21 cellular contexts compared by ENCODE assay signal in the genomic region with DNA sequence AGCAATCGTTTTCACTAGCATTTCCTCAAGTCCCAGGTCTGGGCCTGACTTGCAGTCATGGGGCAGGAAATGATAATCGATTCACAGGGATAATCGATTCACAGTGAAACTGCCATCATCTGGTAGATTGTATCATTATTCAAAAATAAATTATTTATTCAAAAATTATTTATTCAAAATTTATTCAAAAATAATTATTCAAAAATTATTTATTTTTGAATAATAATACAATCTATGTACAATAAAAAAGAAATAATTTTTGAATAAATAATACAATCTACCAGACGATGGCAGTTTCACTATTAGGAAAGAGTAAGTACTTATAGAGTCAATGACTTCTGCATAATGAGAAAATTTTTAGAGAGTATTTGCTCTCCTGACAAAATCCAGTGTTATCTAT. TPM values are rescaled to one million over a fixed set of nuclear protein-coding genes. Genes with fewer than 3 reads are reported as not detected.
DNase-seq lines count a peak whose midpoint lies in the region; ATAC-seq, FAIRE-seq and TF ChIP-seq lines count a peak whose summit lies in the region.
"Had no signal": no experiment of that assay in that cellular context is flagged by ENCODE, and none has a peak within 500 bp of the region (broad histone marks: within the 10 kb centered on the region; RNA-seq: fewer than 3 reads in every experiment).

No MANE protein-coding gene starts in this region.

- no peak for DNase-seq in RCC 7860 (ENCODE audit: low spot score)
- no peak for DNase-seq in kidney
- DNase-seq: 8988T; C1 segment of cervical spinal cord; Calu3; CD4-positive, alpha-beta memory T cell; COR-L47; DMS53; DMS79 treated with DMSO at 0.1 percent for 48 hours; GF-D8; GOT3; H7; HCEC 1CT had no signal

- intact Hi-C loops in kidney (cut with DNase I): no loop called here

- no peaks in the 10 kb centered on the region for H3K36me3 ChIP-seq in kidney (ENCODE audit: control insufficient read depth in 1 of 2, insufficient read depth in 2 of 2, low read length in 2 of 2)

- no peak overlapping the region for H3K9ac ChIP-seq in kidney (ENCODE audit: low read length in 2 of 2)

- no peak overlapping the region for H3K27ac ChIP-seq in kidney (ENCODE audit: low read depth in 2 of 2, low read length in 2 of 2)

- no peaks in the 10 kb centered on the region for H3K9me3 ChIP-seq in kidney (ENCODE audit: control insufficient read depth in 1 of 2, low read length in 2 of 2)

- no peak for ATAC-seq in GM18868 (IDR thresholded peaks at IDR 0.05; ENCODE audit: unreplicated experiment)
- ATAC-seq in GM19023 (IDR thresholded peaks at IDR 0.05; ENCODE audit: unreplicated experiment): no peak
- no peak for ATAC-seq in HG02840 (IDR thresholded peaks at IDR 0.05; ENCODE audit: low FRiP score, unreplicated experiment)
- no peak for ATAC-seq in HG03460 (IDR thresholded peaks at IDR 0.05; ENCODE audit: unreplicated experiment)

- H3K4me3 ChIP-seq in kidney (ENCODE audit: low read length in 2 of 2): no peak overlapping the region

- TF ChIP-seq CTCF in kidney (IDR thresholded peaks at IDR 0.05; ENCODE audit: borderline replicate concordance, extremely low read depth, insufficient read depth): no peak

- H3K4me1 ChIP-seq in kidney (ENCODE audit: control insufficient read depth in 1 of 2, insufficient read depth in 1 of 2, low read depth in 1 of 2, low read length in 2 of 2): no peaks in the 10 kb centered on the region

- FAIRE-seq in RCC 7860 (lab: Jason Lieb, UNC): peak; percentile 31
- FAIRE-seq in endometrium (lab: Jason Lieb, UNC): peak; percentile 87
- FAIRE-seq in kidney (lab: Jason Lieb, UNC): peak; percentile 90
- FAIRE-seq: GM12892 had no signal

RNA-seq across cellular contexts. Expression of gene PROK2, which starts 28.1 kb away (rescaled TPM):
- 0.25 TPM for total RNA-seq in kidney
- polyA plus RNA-seq in kidney (ENCODE audit: insufficient read depth, low read depth, low replicate concordance): not detected
- total RNA-seq: Calu3, G401 had no signal
- polyA plus RNA-seq: BJ had no signal

RNA-seq across cellular contexts. Expression of gene GPR27, which starts 59.4 kb away (rescaled TPM):
- total RNA-seq in kidney: 17.9 TPM
- 5.5 TPM for polyA plus RNA-seq in kidney (ENCODE audit: insufficient read depth, low read depth, low replicate concordance)
